Comparison of ENCODE assay signal across 26 cellular contexts in genomic region chr4:123890889-123891288, GRCh38.
"Had no signal": no experiment of that assay in that cellular context is flagged by ENCODE, and none has a peak within 500 bp of the region (broad histone marks: within the 10 kb centered on the region; RNA-seq: fewer than 3 reads in every experiment).

No MANE protein-coding gene starts in this region.

- DNase-seq: Kasumi-1, KG1, MG63, NCI-H1048, NCI-H1092 treated with DMSO at 0.1 percent for 48 hours, NCI-H1417 treated with DMSO at 0.1 percent for 48 hours, NCI-H1436 treated with DMSO at 0.1 percent for 48 hours, NCI-H1694 treated with DMSO at 0.1 percent for 48 hours, NCI-H187 treated with DMSO at 0.1 percent for 48 hours, NCI-H2029, NCI-H2171 treated with DMSO at 0.1 percent for 48 hours, NCI-H2227 treated with DMSO at 0.1 percent for 48 hours, NCI-H345, NCI-H446, NCI-H510A treated with DMSO at 0.1 percent for 48 hours, NCI-H524 treated with DMSO at 0.1 percent for 48 hours, NCI-H526 treated with DMSO at 0.1 percent for 48 hours, NCI-H774, PC-9, SHP77, SIG-M5, SJCRH30 had no signal

- H3K36me3 ChIP-seq: MG63, SJCRH30 had no signal

- H3K9me3 ChIP-seq: MG63, SJCRH30 had no signal

- H3K27me3 ChIP-seq: MG63, SJCRH30 had no signal

- H3K4me3 ChIP-seq: MG63, PC-9, SJCRH30, SK-N-MC had no signal

- H3K27ac ChIP-seq: PC-9, RWPE1, SJCRH30, SK-N-MC had no signal

- ATAC-seq: Panc1, Right ventricle myocardium inferior had no signal
